ENCODE assay signal across 8 cellular contexts in genomic region chr1:155911156-155912055, GRCh38. TPM values are rescaled to one million over a fixed set of nuclear protein-coding genes. Genes with fewer than 3 reads are reported as not detected.
DNase-seq lines count a peak whose midpoint lies in the region; ATAC-seq, FAIRE-seq and TF ChIP-seq lines count a peak whose summit lies in the region.

TSS of gene RIT1 (minus strand) at chr1:155911349. CDS start at chr1:155910761, 588 bp downstream.

- no peaks in the 10 kb centered on the region for H3K4me1 ChIP-seq in prostate gland (replicated peaks)

- intact Hi-C loops in T-helper 2 cell treated with Interferon-gamma antibody and Interleukin-4, amounts not matched to agents 100 ng/mL and 5 ng/mL, for 36 hours (cut with micrococcal nuclease): loop anchor here (1.0 kb wide), 2 partner anchors 23 to 52 kb away; partner anchors contain the start of genes KHDC4 and SYT11
- intact Hi-C loops in left ventricle myocardium superior (cut with micrococcal nuclease): no loop called here
- intact Hi-C loops in prostate gland (cut with DNase I): loop anchor here (5.0 to 10.0 kb wide), 2 partner anchors 54 to 157 kb away; partner anchors contain the start of genes GON4L and SYT11

- peak; percentile 92 for FAIRE-seq in GM12892 (lab: Jason Lieb, UNC)

- WGBS in prostate gland: 6% methylated on average over 34 of the region's 34 CpGs

- DNase-seq in GM12892 (ENCODE audit: insufficient read length): peak; percentile 77
- peak; percentile 63 for DNase-seq in NCI-H128 (lab: John Stamatoyannopoulos, UW; ENCODE audit: unreplicated experiment)
- peak in 55 of 56 donors; percentile 6 to 91 (median 67) for DNase-seq in amygdala (lab: John Stamatoyannopoulos, UW)
- DNase-seq in left ventricle myocardium superior: peak; percentile 93
- DNase-seq in prostate gland (ENCODE audit: low spot score): peak; percentile 81
- peak; percentile 91 for DNase-seq in ureter (ENCODE audit: low spot score)

- no peaks in the 10 kb centered on the region for H3K9me3 ChIP-seq in prostate gland

- peaks cover 6 to 15% of the 10 kb centered on the region in 2 donors for H3K36me3 ChIP-seq in prostate gland

- H3K27me3 ChIP-seq in prostate gland (replicated peaks; ENCODE audit: insufficient read depth): no peaks in the 10 kb centered on the region

- TF ChIP-seq POLR2A in GM12892 (IDR thresholded peaks at IDR 0.05; ENCODE audit: low read depth, low read length): peak; percentile 87
- peak; percentile 78 for TF ChIP-seq POLR2A in prostate gland (IDR thresholded peaks at IDR 0.05)

- H3K4me3 ChIP-seq in prostate gland: peak within 1 kb of the TSS; percentile 61 to 85

- TF ChIP-seq CTCF in prostate gland (IDR thresholded peaks at IDR 0.05): peak in 1 of 4 experiments; percentile 51

- peak; percentile 84 for ATAC-seq in HG02642 (IDR thresholded peaks at IDR 0.05; ENCODE audit: poor library complexity, unreplicated experiment)
- peak; percentile 99 for ATAC-seq in left ventricle myocardium superior

- peak within 1 kb of the TSS; percentile 89 to 93 for H3K27ac ChIP-seq in prostate gland

RNA-seq across cellular contexts. Expression of gene RIT1, which starts in this region (rescaled TPM):
- 19.8 TPM for polyA plus RNA-seq in GM12892 (2012; ENCODE audit: missing spikeins)
- 27.0 and 27.6 TPM in 2 replicates for total RNA-seq in T-helper 2 cell treated with Interferon-gamma antibody and Interleukin-4, amounts not matched to agents 100 ng/mL and 5 ng/mL, for 36 hours
- total RNA-seq in left ventricle myocardium superior (18.7 TPM), prostate gland (10 to 100 TPM; 20.8 to 21.8 TPM), ureter (29.8 TPM)

Comparison
In these comparisons a context has a peak if more than half of its experiments do, and no peak if none do; other contexts are left out.
1. Peak in every context shown above with its lines: DNase-seq, ATAC-seq, H3K4me3 ChIP-seq and H3K27ac ChIP-seq.